21 cellular contexts compared by ENCODE assay signal in genomic region chr15:99386429-99386828, GRCh38.
DNase-seq lines count a peak whose midpoint lies in the region; ATAC-seq and TF ChIP-seq lines count a peak whose summit lies in the region.
"Had no signal": no experiment of that assay in that cellular context is flagged by ENCODE, and none has a peak within 500 bp of the region (broad histone marks: within the 10 kb centered on the region; RNA-seq: fewer than 3 reads in every experiment).

No MANE protein-coding gene starts in this region.

- H3K4me3 Mint-ChIP-seq in activated CD4-positive, alpha-beta T cell treated with anti-CD3 and anti-CD28 coated beads, Interleukin-2, amount 10 ng/mL, durations not matched to agents 24 days and 14 days: peak overlapping the region; percentile 9
- no peak overlapping the region for H3K4me3 Mint-ChIP-seq in activated T-cell treated with anti-CD3 and anti-CD28 coated beads, Interleukin-2, amount 50 U/mL, for 72 hours
- H3K4me3 Mint-ChIP-seq: activated B cell treated with CpG ODN at 0.5 μM for 24 hours; activated CD8-positive, alpha-beta memory T cell treated with anti-CD3 and anti-CD28 coated beads, Interleukin-2, amount 10 ng/mL, durations not matched to agents 7 days and 5 days; activated T-helper 17 cell treated with anti-CD3 and anti-CD28 coated beads, Interleukin-2, amount 50 U/mL, for 72 hours; CD14-positive monocyte; stimulated activated naive CD8-positive, alpha-beta T cell treated with anti-CD3 and anti-CD28 coated beads, Interleukin-15, amount 100 ng/mL, for 72 hours had no signal

- H3K36me3 ChIP-seq in SK-N-MC (ENCODE audit: insufficient read depth, low read length) (no peaks in the 10 kb centered on the region), sigmoid colon (no peaks in the 10 kb centered on the region)
- H3K36me3 ChIP-seq: ovary had no signal

- TF ChIP-seq EP300 in sigmoid colon (IDR thresholded peaks at IDR 0.05): no peak

- peak; percentile 54 for DNase-seq in activated CD4-positive, alpha-beta T cell treated with anti-CD3 and anti-CD28 coated beads, Interleukin-2, amount 10 ng/mL, durations not matched to agents 24 days and 14 days
- DNase-seq in activated CD4-positive, alpha-beta T cell treated with anti-CD3 and anti-CD28 coated beads, Interleukin-2, amount 50 U/mL, for 4 hours: no peak
- no peak for DNase-seq in SK-N-MC (ENCODE audit: low read depth, low spot score)
- no peak for DNase-seq in sigmoid colon
- DNase-seq in activated T-cell treated with anti-CD3 and anti-CD28 coated beads, Interleukin-2, amount 50 U/mL, for 72 hours: no peak
- no peak for DNase-seq in DMS 273 treated with DMSO at 0.1 percent for 48 hours (lab: John Stamatoyannopoulos, UW)
- DNase-seq: activated B cell treated with CpG ODN at 0.5 μM for 24 hours; activated CD8-positive, alpha-beta memory T cell treated with anti-CD3 and anti-CD28 coated beads, Interleukin-2, amount 10 ng/mL, durations not matched to agents 7 days and 5 days; caudate nucleus; DMS53; HCEC 1CT; NCI-H1417; NCI-H2171 treated with DMSO at 0.1 percent for 48 hours; SHP77 treated with DMSO at 0.1 percent for 48 hours; stimulated activated CD4-positive, alpha-beta T cell treated with anti-CD3 and anti-CD28 coated beads, Interleukin-1b, Interleukin-23, amount 100 ng/mL, for 48 hours; stimulated activated naive CD8-positive, alpha-beta T cell treated with anti-CD3 and anti-CD28 coated beads, Interleukin-15, amount 100 ng/mL, for 72 hours had no signal

- H3K4me3 ChIP-seq in SK-N-MC: no peak overlapping the region
- no peak overlapping the region for H3K4me3 ChIP-seq in sigmoid colon
- H3K4me3 ChIP-seq: ovary had no signal

- intact Hi-C loops in activated CD4-positive, alpha-beta T cell treated with anti-CD3 and anti-CD28 coated beads, Interleukin-2, amount 10 ng/mL, durations not matched to agents 24 days and 14 days (cut with micrococcal nuclease): no loop called here
- intact Hi-C loops in sigmoid colon (cut with DNase I): no loop called here

- no peak for TF ChIP-seq CTCF in sigmoid colon (IDR thresholded peaks at IDR 0.05)

- no peaks in the 10 kb centered on the region for H3K27me3 ChIP-seq in layer of hippocampus (ENCODE audit: control insufficient read depth, insufficient read depth, low read length)
- H3K27me3 ChIP-seq in sigmoid colon: no peaks in the 10 kb centered on the region
- H3K27me3 ChIP-seq: ovary had no signal

- H3K4me1 ChIP-seq in sigmoid colon: peaks cover 0 to 17% (median 12%) of the 10 kb centered on the region in 4 donors

- H3K9me3 Mint-ChIP-seq in activated CD4-positive, alpha-beta T cell treated with anti-CD3 and anti-CD28 coated beads, Interleukin-2, amount 10 ng/mL, durations not matched to agents 24 days and 14 days: no peaks in the 10 kb centered on the region
- H3K9me3 Mint-ChIP-seq in activated T-cell treated with anti-CD3 and anti-CD28 coated beads, Interleukin-2, amount 50 U/mL, for 72 hours: peaks cover 0 to 1% of the 10 kb centered on the region in 2 donors
- H3K9me3 Mint-ChIP-seq: activated T-helper 17 cell treated with anti-CD3 and anti-CD28 coated beads, Interleukin-2, amount 50 U/mL, for 72 hours had no signal

- H3K9me3 ChIP-seq in SK-N-MC (ENCODE audit: low read depth, low read length): no peaks in the 10 kb centered on the region
- no peaks in the 10 kb centered on the region for H3K9me3 ChIP-seq in sigmoid colon
- H3K9me3 ChIP-seq: ovary had no signal

- no peak for ATAC-seq in HG03135 (IDR thresholded peaks at IDR 0.05; ENCODE audit: unreplicated experiment)
- ATAC-seq in activated T-cell treated with anti-CD3 and anti-CD28 coated beads, Interleukin-2, amount 50 U/mL, for 72 hours (replicated peaks in 1 of 2): no peak
- ATAC-seq: activated CD8-positive, alpha-beta memory T cell treated with anti-CD3 and anti-CD28 coated beads, Interleukin-2, amount 10 ng/mL, durations not matched to agents 7 days and 5 days; activated T-helper 17 cell treated with anti-CD3 and anti-CD28 coated beads, Interleukin-2, amount 50 U/mL, for 72 hours; stimulated activated naive CD8-positive, alpha-beta T cell treated with anti-CD3 and anti-CD28 coated beads, Interleukin-15, amount 100 ng/mL, for 72 hours had no signal

- no peak for TF ChIP-seq POLR2A in sigmoid colon (IDR thresholded peaks at IDR 0.05)

- WGBS in sigmoid colon, 2 donors: 56 to 66% methylated on average over 3 of the region's 3 CpGs

- H3K4me1 Mint-ChIP-seq in activated CD4-positive, alpha-beta T cell treated with anti-CD3 and anti-CD28 coated beads, Interleukin-2, amount 10 ng/mL, durations not matched to agents 24 days and 14 days: peaks cover 10% of the 10 kb centered on the region
- H3K4me1 Mint-ChIP-seq in activated T-cell treated with anti-CD3 and anti-CD28 coated beads, Interleukin-2, amount 50 U/mL, for 72 hours (ENCODE audit: low read depth): peaks cover 21% of the 10 kb centered on the region
- H3K4me1 Mint-ChIP-seq: CD14-positive monocyte had no signal

- H3K27ac Mint-ChIP-seq in activated CD4-positive, alpha-beta T cell treated with anti-CD3 and anti-CD28 coated beads, Interleukin-2, amount 10 ng/mL, durations not matched to agents 24 days and 14 days: peak overlapping the region; percentile 1
- H3K27ac Mint-ChIP-seq in activated T-cell treated with anti-CD3 and anti-CD28 coated beads, Interleukin-2, amount 50 U/mL, for 72 hours: no peak overlapping the region
- H3K27ac Mint-ChIP-seq: activated B cell treated with CpG ODN at 0.5 μM for 24 hours; activated T-helper 17 cell treated with anti-CD3 and anti-CD28 coated beads, Interleukin-2, amount 50 U/mL, for 72 hours had no signal

- H3K27me3 Mint-ChIP-seq in activated CD4-positive, alpha-beta T cell treated with anti-CD3 and anti-CD28 coated beads, Interleukin-2, amount 10 ng/mL, durations not matched to agents 24 days and 14 days: no peaks in the 10 kb centered on the region
- H3K27me3 Mint-ChIP-seq in activated T-cell treated with anti-CD3 and anti-CD28 coated beads, Interleukin-2, amount 50 U/mL, for 72 hours (ENCODE audit: low read depth): no peaks in the 10 kb centered on the region
- H3K27me3 Mint-ChIP-seq: activated B cell treated with CpG ODN at 0.5 μM for 24 hours; activated CD8-positive, alpha-beta memory T cell treated with anti-CD3 and anti-CD28 coated beads, Interleukin-2, amount 10 ng/mL, durations not matched to agents 7 days and 5 days; activated T-helper 17 cell treated with anti-CD3 and anti-CD28 coated beads, Interleukin-2, amount 50 U/mL, for 72 hours; stimulated activated naive CD8-positive, alpha-beta T cell treated with anti-CD3 and anti-CD28 coated beads, Interleukin-15, amount 100 ng/mL, for 72 hours had no signal

- peaks cover 13% of the 10 kb centered on the region for H3K36me3 Mint-ChIP-seq in activated CD4-positive, alpha-beta T cell treated with anti-CD3 and anti-CD28 coated beads, Interleukin-2, amount 10 ng/mL, durations not matched to agents 24 days and 14 days (ENCODE audit: low read depth)
- peaks cover 6 to 7% of the 10 kb centered on the region in 2 donors for H3K36me3 Mint-ChIP-seq in activated T-cell treated with anti-CD3 and anti-CD28 coated beads, Interleukin-2, amount 50 U/mL, for 72 hours (ENCODE audit: insufficient read depth in 2 of 2)

- H3K27ac ChIP-seq in SK-N-MC: peak overlapping the region; percentile 85
- H3K27ac ChIP-seq in layer of hippocampus (ENCODE audit: low read depth, low read length): peak overlapping the region; percentile 12
- peak overlapping the region in 3 of 4 donors; percentile 11 to 40 (median 33) for H3K27ac ChIP-seq in sigmoid colon

- H3K9ac ChIP-seq in SK-N-MC (ENCODE audit: insufficient read length): no peak overlapping the region

Comparison
In these comparisons a context has a peak if more than half of its experiments do, and no peak if none do; other contexts are left out.
1. H3K27ac ChIP-seq: peak in every context shown above with its lines; median percentile 85 in SK-N-MC; 33 in sigmoid colon; 12 in layer of hippocampus.